In genomic region chr11:73306977-73307322, GRCh38 we compare ENCODE assay signal across 8 cellular contexts. TPM values are rescaled to one million over a fixed set of nuclear protein-coding genes. Genes with fewer than 3 reads are reported as not detected.
DNase-seq lines count a peak whose midpoint lies in the region; ATAC-seq, FAIRE-seq and TF ChIP-seq lines count a peak whose summit lies in the region.

No MANE protein-coding gene starts in this region.

- H3K27me3 ChIP-seq in hepatocyte (no peaks in the 10 kb centered on the region), small intestine (ENCODE audit: control insufficient read depth in 2 of 2, insufficient read depth in 2 of 2, low read length in 2 of 2) (no peaks in the 10 kb centered on the region)

- no peak for TF ChIP-seq CTCF in WTC11 (IDR thresholded peaks at IDR 0.05)
- TF ChIP-seq CTCF in hepatocyte (IDR thresholded peaks at IDR 0.05; ENCODE audit: poor library complexity), result no peak
- TF ChIP-seq CTCF in omental fat pad (IDR thresholded peaks at IDR 0.05), result no peak

- peaks cover 33% of the 10 kb centered on the region for H3K4me1 ChIP-seq in hepatocyte (ENCODE audit: insufficient read depth)
- no peaks in the 10 kb centered on the region for H3K4me1 ChIP-seq in small intestine (ENCODE audit: control insufficient read depth in 2 of 2, insufficient read depth in 1 of 2, low read depth in 1 of 2, low read length in 1 of 2)

- H3K4me2 ChIP-seq in hepatocyte, result peak overlapping the region; percentile 85

- peak overlapping the region; percentile 76 for H3K4me3 Mint-ChIP-seq in WTC11

- no peaks in the 10 kb centered on the region for H3K36me3 Mint-ChIP-seq in WTC11

- no peaks in the 10 kb centered on the region for H3K9me3 Mint-ChIP-seq in WTC11

- peaks cover 25% of the 10 kb centered on the region for H4K20me1 ChIP-seq in hepatocyte (ENCODE audit: insufficient read depth, poor library complexity, severe bottlenecking)

- H3K4me3 ChIP-seq in hepatocyte, result peak overlapping the region; percentile 16
- peak overlapping the region; percentile 4 to 60 for H3K4me3 ChIP-seq in small intestine (ENCODE audit: low read depth in 1 of 2, low read length in 2 of 2)

- WGBS in hepatocyte (ENCODE audit: low lambda C conversion rate, missing lambda C conversion rate), result 9% methylated on average over 16 of the region's 18 CpGs
- WGBS in small intestine, 3 donors, result 14 to 18% (median 15%) methylated on average over 18 of the region's 18 CpGs

- no peaks in the 10 kb centered on the region for H3K9me3 ChIP-seq in hepatocyte (ENCODE audit: low read depth)
- no peaks in the 10 kb centered on the region for H3K9me3 ChIP-seq in small intestine (ENCODE audit: control insufficient read depth, low read depth)

- H3K9me2 ChIP-seq in hepatocyte (replicated peaks; ENCODE audit: insufficient read depth), result no peaks in the 10 kb centered on the region

- H3K27ac Mint-ChIP-seq in WTC11, result peak overlapping the region; percentile 85

- DNase-seq in HEK293T (ENCODE audit: extremely low spot score), result no peak
- peak; percentile 43 for DNase-seq in WTC11 (ENCODE audit: low spot score)
- no peak for DNase-seq in hepatocyte (ENCODE audit: low spot score)
- no peak for DNase-seq in small intestine
- no peak for DNase-seq in AG08396 (ENCODE audit: low spot score)
- no peak for DNase-seq in omental fat pad (ENCODE audit: low spot score)

- peak; percentile 0; the same call in 1 of the 2 replicates for ATAC-seq in WTC11
- ATAC-seq in HG03439 (IDR thresholded peaks at IDR 0.05; ENCODE audit: unreplicated experiment), result no peak
- no peak for ATAC-seq in omental fat pad (ENCODE audit: low FRiP score)
- ATAC-seq in HG03342 (IDR thresholded peaks at IDR 0.05; ENCODE audit: unreplicated experiment), result no peak

- POLR2A ChIA-PET in HEK293T (lab: Yijun Ruan, JAX) (interaction anchor here (1.4 to 2.0 kb wide), 3 partner anchors 9 to 29 kb away, joined by 4 to 7 read pairs (median 6); no protein-coding TSS in a partner anchor), WTC11 (lab: Charles Lee) (interaction anchor here (1.5 to 4.2 kb wide), 3 partner anchors 16 to 28 kb away, joined by 6 to 23 read pairs (median 7); no protein-coding TSS in a partner anchor)

- H3K36me3 ChIP-seq in hepatocyte (replicated peaks; ENCODE audit: insufficient read depth, low read depth) (no peaks in the 10 kb centered on the region), small intestine (ENCODE audit: control insufficient read depth in 2 of 2, insufficient read depth in 2 of 2, low read length in 2 of 2) (no peaks in the 10 kb centered on the region)

- H3K27ac ChIP-seq in hepatocyte, result peak overlapping the region; percentile 86
- peak overlapping the region in 1 of 2 donors; percentile 78 for H3K27ac ChIP-seq in small intestine (ENCODE audit: low read depth in 1 of 2, low read length in 1 of 2)

- H2AFZ ChIP-seq in hepatocyte, result peak overlapping the region; percentile 55

- H3K27me3 Mint-ChIP-seq in WTC11 (ENCODE audit: low read depth), result peaks cover 38% of the 10 kb centered on the region

- H3K4me1 Mint-ChIP-seq in WTC11, result peaks cover 15% of the 10 kb centered on the region

- FAIRE-seq in small intestine (lab: Jason Lieb, UNC), result no peak

- peaks cover 34% of the 10 kb centered on the region for H3K79me2 ChIP-seq in hepatocyte

- CTCF ChIA-PET in HEK293T (lab: Yijun Ruan, JAX) (interaction anchor here (0.6 to 5.0 kb wide), 16 partner anchors 9 to 178 kb away, joined by 3 to 53 read pairs (median 4); partner anchors contain the start of gene FCHSD2), WTC11 (lab: Charles Lee) (interaction anchor here (0.6 to 7.6 kb wide), 45 partner anchors 9 to 1442 kb away, joined by 3 to 270 read pairs (median 6); partner anchors contain the start of gene FCHSD2)

TF ChIP-seq in HEK293T, 16 proteins besides CTCF, POLR2A, EP300 and RAD21:
- peak; percentile 21; the same call in 1 of the 2 replicates for TF ChIP-seq L3MBTL2 (conservative IDR thresholded peaks at IDR 0.05)
- TF ChIP-seq CTBP1 (IDR thresholded peaks at IDR 0.05; ENCODE audit: borderline replicate concordance), result no peak
TF ChIP-seq in HEK293T: peak in this region for 1.

TF ChIP-seq in WTC11, 78 proteins besides CTCF, POLR2A, EP300 and RAD21:
- TF ChIP-seq, protein P1, sequence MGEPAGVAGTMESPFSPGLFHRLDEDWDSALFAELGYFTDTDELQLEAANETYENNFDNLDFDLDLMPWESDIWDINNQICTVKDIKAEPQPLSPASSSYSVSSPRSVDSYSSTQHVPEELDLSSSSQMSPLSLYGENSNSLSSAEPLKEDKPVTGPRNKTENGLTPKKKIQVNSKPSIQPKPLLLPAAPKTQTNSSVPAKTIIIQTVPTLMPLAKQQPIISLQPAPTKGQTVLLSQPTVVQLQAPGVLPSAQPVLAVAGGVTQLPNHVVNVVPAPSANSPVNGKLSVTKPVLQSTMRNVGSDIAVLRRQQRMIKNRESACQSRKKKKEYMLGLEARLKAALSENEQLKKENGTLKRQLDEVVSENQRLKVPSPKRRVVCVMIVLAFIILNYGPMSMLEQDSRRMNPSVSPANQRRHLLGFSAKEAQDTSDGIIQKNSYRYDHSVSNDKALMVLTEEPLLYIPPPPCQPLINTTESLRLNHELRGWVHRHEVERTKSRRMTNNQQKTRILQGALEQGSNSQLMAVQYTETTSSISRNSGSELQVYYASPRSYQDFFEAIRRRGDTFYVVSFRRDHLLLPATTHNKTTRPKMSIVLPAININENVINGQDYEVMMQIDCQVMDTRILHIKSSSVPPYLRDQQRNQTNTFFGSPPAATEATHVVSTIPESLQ (CRISPR knock-in tag; IDR thresholded peaks at IDR 0.05), result no peak
- TF ChIP-seq ZNF219 (CRISPR knock-in tag; IDR thresholded peaks at IDR 0.05; ENCODE audit: borderline replicate concordance), result no peak
- no peak for TF ChIP-seq FOXJ3 (CRISPR knock-in tag; IDR thresholded peaks at IDR 0.05; ENCODE audit: borderline replicate concordance)
- TF ChIP-seq, protein P2, sequence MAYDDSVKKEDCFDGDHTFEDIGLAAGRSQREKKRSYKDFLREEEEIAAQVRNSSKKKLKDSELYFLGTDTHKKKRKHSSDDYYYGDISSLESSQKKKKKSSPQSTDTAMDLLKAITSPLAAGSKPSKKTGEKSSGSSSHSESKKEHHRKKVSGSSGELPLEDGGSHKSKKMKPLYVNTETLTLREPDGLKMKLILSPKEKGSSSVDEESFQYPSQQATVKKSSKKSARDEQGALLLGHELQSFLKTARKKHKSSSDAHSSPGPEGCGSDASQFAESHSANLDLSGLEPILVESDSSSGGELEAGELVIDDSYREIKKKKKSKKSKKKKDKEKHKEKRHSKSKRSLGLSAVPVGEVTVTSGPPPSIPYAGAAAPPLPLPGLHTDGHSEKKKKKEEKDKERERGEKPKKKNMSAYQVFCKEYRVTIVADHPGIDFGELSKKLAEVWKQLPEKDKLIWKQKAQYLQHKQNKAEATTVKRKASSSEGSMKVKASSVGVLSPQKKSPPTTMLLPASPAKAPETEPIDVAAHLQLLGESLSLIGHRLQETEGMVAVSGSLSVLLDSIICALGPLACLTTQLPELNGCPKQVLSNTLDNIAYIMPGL (CRISPR knock-in tag; IDR thresholded peaks at IDR 0.05), result 0 out of 2 replicates have a peak, but pooled peaks have one; percentile 23

RNA-seq across cellular contexts. Expression of gene ARHGEF17, which starts 1.1 kb away (rescaled TPM):
- total RNA-seq in WTC11 (2021), result 16.5 to 18.2 TPM (median 16.9 TPM) in 3 replicates
- 26.6 and 35.6 TPM in 2 replicates for total RNA-seq in hepatocyte
- 30.2 and 36.2 TPM in 2 replicates for polyA plus RNA-seq in hepatocyte
- 10 to 100 TPM in 1 of 3 donors, 1 to 10 TPM in 1, under 1 TPM in 1; 0.67 to 11.6 (median 1.4) TPM for polyA plus RNA-seq in small intestine
- 10 to 100 TPM; 27.3 to 80.7 (median 31.9) TPM for total RNA-seq in omental fat pad

RNA-seq across cellular contexts. Expression of gene P2RY6, which starts 34.8 kb away (rescaled TPM):
- total RNA-seq in WTC11 (2021), result 0.11 to 0.16 TPM in 2 of 3 replicates, not detected in the other
- total RNA-seq in hepatocyte, result 2.6 and 2.9 TPM in 2 replicates
- 8.9 and 9.7 TPM in 2 replicates for polyA plus RNA-seq in hepatocyte
- 1 to 10 TPM in 2 of 3 donors, under 1 TPM in 1; 0.67 to 4.3 (median 1.9) TPM for polyA plus RNA-seq in small intestine
- 1 to 10 TPM; 1.0 to 4.2 (median 2.4) TPM for total RNA-seq in omental fat pad
